ENCODE assay signal across 8 cellular contexts in the genomic region with DNA sequence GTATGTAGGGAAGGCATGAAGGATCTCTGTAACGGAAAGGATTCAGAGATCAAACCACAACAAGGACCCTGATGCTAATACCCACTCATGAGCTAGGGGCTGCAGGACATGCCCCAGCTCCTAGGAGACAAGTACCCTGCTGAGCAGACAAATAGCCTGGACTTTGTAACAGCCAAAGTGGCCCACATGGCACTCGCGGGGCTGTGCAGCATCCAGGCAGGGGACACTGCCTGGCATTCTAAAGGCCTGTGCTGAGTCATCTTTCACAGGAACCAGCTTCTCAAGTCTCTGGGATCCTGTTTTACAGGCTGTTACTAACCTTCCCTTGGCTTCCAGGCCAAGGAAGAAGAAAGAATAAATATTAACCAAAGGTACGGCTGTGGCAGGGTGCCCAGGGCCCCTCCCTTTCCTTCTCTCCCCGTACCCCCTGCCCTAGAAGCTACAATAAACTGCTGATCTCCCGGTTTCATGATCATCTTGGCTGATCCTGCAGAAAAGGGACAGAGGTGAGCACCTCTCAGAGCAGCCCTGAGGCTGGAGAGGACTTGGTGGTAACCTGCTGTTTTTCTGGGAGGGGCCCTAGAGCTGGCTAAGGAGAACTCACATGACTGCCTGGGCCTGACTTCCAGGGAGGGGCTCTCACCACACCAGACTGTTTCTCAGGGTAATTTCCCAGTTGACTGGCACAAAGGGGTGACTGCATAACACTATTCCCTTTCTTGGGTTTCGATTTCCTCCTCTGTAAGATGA. TPM values are rescaled to one million over a fixed set of nuclear protein-coding genes. Genes with fewer than 3 reads are reported as not detected.
DNase-seq lines count a peak whose midpoint lies in the region; ATAC-seq and TF ChIP-seq lines count a peak whose summit lies in the region.

No MANE protein-coding gene starts in this region.

- peak overlapping the region; percentile 27 for H3K27ac Mint-ChIP-seq in activated T-cell treated with anti-CD3 and anti-CD28 coated beads, Interleukin-2, amount 50 U/mL, for 72 hours
- peak overlapping the region in 1 of 10 donors; percentile 60 for H3K27ac Mint-ChIP-seq in naive thymus-derived CD8-positive, alpha-beta T cell

- peak overlapping the region; percentile 44 for H3K18ac ChIP-seq in trophoblast cell (ENCODE audit: low read length)

- no peaks in the 10 kb centered on the region for H3K9me3 ChIP-seq in trophoblast cell (ENCODE audit: insufficient read depth, low read depth, low read length)

- peak overlapping the region; percentile 84 for H4K8ac ChIP-seq in trophoblast cell (ENCODE audit: low read depth, low read length)

- no peak overlapping the region for H3K9ac ChIP-seq in trophoblast cell (ENCODE audit: low read length)

- no peaks in the 10 kb centered on the region for H3K9me3 Mint-ChIP-seq in activated T-cell treated with anti-CD3 and anti-CD28 coated beads, Interleukin-2, amount 50 U/mL, for 72 hours
- no peaks in the 10 kb centered on the region for H3K9me3 Mint-ChIP-seq in naive thymus-derived CD8-positive, alpha-beta T cell

- no peak overlapping the region for H3K23ac ChIP-seq in trophoblast cell (ENCODE audit: low read length)

- H2BK5ac ChIP-seq in trophoblast cell (ENCODE audit: low read depth, low read length, poor library complexity): peak overlapping the region; percentile 74

- H3K79me1 ChIP-seq in trophoblast cell (ENCODE audit: low read length): peaks cover 28% of the 10 kb centered on the region

- H3K79me2 ChIP-seq in trophoblast cell (ENCODE audit: control insufficient read depth, insufficient read depth, low read length, poor library complexity): no peaks in the 10 kb centered on the region

- no peak overlapping the region for H3K4me3 ChIP-seq in trophoblast cell (ENCODE audit: low read depth, low read length)

- POLR2A ChIA-PET in naive thymus-derived CD8-positive, alpha-beta T cell (lab: Charles Lee): no interaction called here

- H3K36me3 ChIP-seq in trophoblast cell (ENCODE audit: control insufficient read depth in 1 of 2, insufficient read depth in 2 of 2, low read length in 2 of 2): no peaks in the 10 kb centered on the region

- peak overlapping the region; percentile 92 for H3K14ac ChIP-seq in trophoblast cell (ENCODE audit: low read length)

- WGBS in trophoblast cell (ENCODE audit: extremely low coverage, insufficient coverage, insufficient read length): no CpG with 5 or more reads among the region's 7 CpGs

- peaks cover 23 to 25% of the 10 kb centered on the region in 2 experiments for H3K4me1 ChIP-seq in trophoblast cell (ENCODE audit: control insufficient read depth in 1 of 2, insufficient read depth in 2 of 2, low read length in 2 of 2)

- peak; percentile 28 to 51 for ATAC-seq in activated T-cell treated with anti-CD3 and anti-CD28 coated beads, Interleukin-2, amount 50 U/mL, for 72 hours (replicated peaks in 1 of 2)
- peak; percentile 77 for ATAC-seq in SK-N-SH treated with all-trans-retinoic acid at 6 μM for 48 hours
- ATAC-seq in naive thymus-derived CD8-positive, alpha-beta T cell: no peak
- no peak for ATAC-seq in HG02571 (IDR thresholded peaks at IDR 0.05; ENCODE audit: unreplicated experiment)
- ATAC-seq in GM21717 (IDR thresholded peaks at IDR 0.05; ENCODE audit: unreplicated experiment): no peak

- H3K27me3 ChIP-seq in trophoblast cell (ENCODE audit: insufficient read depth, low read length): no peaks in the 10 kb centered on the region

- H3K36me3 Mint-ChIP-seq in activated T-cell treated with anti-CD3 and anti-CD28 coated beads, Interleukin-2, amount 50 U/mL, for 72 hours (ENCODE audit: insufficient read depth in 2 of 2): no peaks in the 10 kb centered on the region
- H3K36me3 Mint-ChIP-seq in naive thymus-derived CD8-positive, alpha-beta T cell: no peaks in the 10 kb centered on the region

- H2AFZ ChIP-seq in trophoblast cell (ENCODE audit: insufficient read depth, low read length, poor library complexity): peak overlapping the region; percentile 12

- peak overlapping the region; percentile 40 for H3K4me2 ChIP-seq in trophoblast cell (ENCODE audit: low read length)

- no peak overlapping the region for H3K4me3 Mint-ChIP-seq in activated T-cell treated with anti-CD3 and anti-CD28 coated beads, Interleukin-2, amount 50 U/mL, for 72 hours
- peak overlapping the region in 1 of 10 donors; percentile 32 for H3K4me3 Mint-ChIP-seq in naive thymus-derived CD8-positive, alpha-beta T cell

- H3K4ac ChIP-seq in trophoblast cell (ENCODE audit: low read depth, low read length): peak overlapping the region; percentile 52

- H3K27ac ChIP-seq in trophoblast cell (ENCODE audit: low read depth, low read length): peak overlapping the region; percentile 86

- H2AK5ac ChIP-seq in trophoblast cell (ENCODE audit: low read length): peak overlapping the region; percentile 82

- H3K27me3 Mint-ChIP-seq in activated T-cell treated with anti-CD3 and anti-CD28 coated beads, Interleukin-2, amount 50 U/mL, for 72 hours (ENCODE audit: low read depth): no peaks in the 10 kb centered on the region
- H3K27me3 Mint-ChIP-seq in naive thymus-derived CD8-positive, alpha-beta T cell: peaks cover 0 to 7% (median 0%) of the 10 kb centered on the region in 5 donors

- H2BK12ac ChIP-seq in trophoblast cell (ENCODE audit: low read length): peak overlapping the region; percentile 88

- peak in 1 of 2 donors; percentile 4 for DNase-seq in activated T-cell treated with anti-CD3 and anti-CD28 coated beads, Interleukin-2, amount 50 U/mL, for 72 hours
- no peak for DNase-seq in activated T-cell treated with anti-CD3 and anti-CD28 coated beads, Interleukin-2, amount 50 U/mL, for 48 hours
- DNase-seq in fibroblast of peridontal ligament (ENCODE audit: extremely low read depth) (peak; percentile 42), trophoblast cell (peak; percentile 72 to 88)
- no peak for DNase-seq in naive thymus-derived CD8-positive, alpha-beta T cell

- peak overlapping the region; percentile 80 for H4K12ac ChIP-seq in trophoblast cell (ENCODE audit: low read depth, low read length)

- peak overlapping the region; percentile 96 for H4K91ac ChIP-seq in trophoblast cell (ENCODE audit: low read depth, low read length)

- H3K4me1 Mint-ChIP-seq in activated T-cell treated with anti-CD3 and anti-CD28 coated beads, Interleukin-2, amount 50 U/mL, for 72 hours (ENCODE audit: low read depth): peaks cover 15% of the 10 kb centered on the region
- H3K4me1 Mint-ChIP-seq in naive thymus-derived CD8-positive, alpha-beta T cell: peaks cover 2 to 16% (median 7%) of the 10 kb centered on the region in 4 donors

- H2BK120ac ChIP-seq in trophoblast cell (ENCODE audit: insufficient read depth, low read length, poor library complexity): peak overlapping the region; percentile 79

TF ChIP-seq in SK-N-SH treated with all-trans-retinoic acid at 6 μM for 48 hours, 23 proteins besides CTCF, POLR2A, EP300 and RAD21 (continues in another document):
- TF ChIP-seq GLIS3 (CRISPR knock-in tag; IDR thresholded peaks at IDR 0.05): no peak
- no peak for TF ChIP-seq SNAI2 (CRISPR knock-in tag; IDR thresholded peaks at IDR 0.05)
- no peak for TF ChIP-seq ZNF8 (CRISPR knock-in tag; IDR thresholded peaks at IDR 0.05)
- TF ChIP-seq, protein P1, sequence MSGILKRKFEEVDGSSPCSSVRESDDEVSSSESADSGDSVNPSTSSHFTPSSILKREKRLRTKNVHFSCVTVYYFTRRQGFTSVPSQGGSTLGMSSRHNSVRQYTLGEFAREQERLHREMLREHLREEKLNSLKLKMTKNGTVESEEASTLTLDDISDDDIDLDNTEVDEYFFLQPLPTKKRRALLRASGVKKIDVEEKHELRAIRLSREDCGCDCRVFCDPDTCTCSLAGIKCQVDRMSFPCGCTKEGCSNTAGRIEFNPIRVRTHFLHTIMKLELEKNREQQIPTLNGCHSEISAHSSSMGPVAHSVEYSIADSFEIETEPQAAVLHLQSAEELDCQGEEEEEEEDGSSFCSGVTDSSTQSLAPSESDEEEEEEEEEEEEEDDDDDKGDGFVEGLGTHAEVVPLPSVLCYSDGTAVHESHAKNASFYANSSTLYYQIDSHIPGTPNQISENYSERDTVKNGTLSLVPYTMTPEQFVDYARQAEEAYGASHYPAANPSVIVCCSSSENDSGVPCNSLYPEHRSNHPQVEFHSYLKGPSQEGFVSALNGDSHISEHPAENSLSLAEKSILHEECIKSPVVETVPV (CRISPR knock-in tag; IDR thresholded peaks at IDR 0.05): no peak
- TF ChIP-seq, protein P2, sequence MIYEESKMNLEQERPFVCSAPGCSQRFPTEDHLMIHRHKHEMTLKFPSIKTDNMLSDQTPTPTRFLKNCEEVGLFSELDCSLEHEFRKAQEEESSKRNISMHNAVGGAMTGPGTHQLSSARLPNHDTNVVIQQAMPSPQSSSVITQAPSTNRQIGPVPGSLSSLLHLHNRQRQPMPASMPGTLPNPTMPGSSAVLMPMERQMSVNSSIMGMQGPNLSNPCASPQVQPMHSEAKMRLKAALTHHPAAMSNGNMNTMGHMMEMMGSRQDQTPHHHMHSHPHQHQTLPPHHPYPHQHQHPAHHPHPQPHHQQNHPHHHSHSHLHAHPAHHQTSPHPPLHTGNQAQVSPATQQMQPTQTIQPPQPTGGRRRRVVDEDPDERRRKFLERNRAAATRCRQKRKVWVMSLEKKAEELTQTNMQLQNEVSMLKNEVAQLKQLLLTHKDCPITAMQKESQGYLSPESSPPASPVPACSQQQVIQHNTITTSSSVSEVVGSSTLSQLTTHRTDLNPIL (CRISPR knock-in tag; IDR thresholded peaks at IDR 0.05; ENCODE audit: low read depth): no peak

RNA-seq across cellular contexts. Expression of a gene that starts 4.2 kb away (rescaled TPM):
- total RNA-seq in activated T-cell treated with anti-CD3 and anti-CD28 coated beads, Interleukin-2, amount 50 U/mL, for 72 hours: under 1 TPM in 1 of 2 donors, not detected in 1; 0.12 TPM
- polyA plus RNA-seq in trophoblast cell (2013): not detected in 2 replicates
- not detected for total RNA-seq in naive thymus-derived CD8-positive, alpha-beta T cell
- polyA plus RNA-seq in naive thymus-derived CD8-positive, alpha-beta T cell: not detected

RNA-seq across cellular contexts. Expression of a gene that starts 35.5 kb away (rescaled TPM):
- total RNA-seq in activated T-cell treated with anti-CD3 and anti-CD28 coated beads, Interleukin-2, amount 50 U/mL, for 72 hours: under 1 TPM; 0.23 to 0.46 TPM
- polyA plus RNA-seq in trophoblast cell (2013): 3.1 and 3.4 TPM in 2 replicates
- total RNA-seq in naive thymus-derived CD8-positive, alpha-beta T cell: not detected
- not detected for polyA plus RNA-seq in naive thymus-derived CD8-positive, alpha-beta T cell

RNA-seq across cellular contexts. Expression of a gene that starts 48.4 kb away (rescaled TPM):
- 100 to 1,000 TPM in 1 of 2 donors, 10 to 100 TPM in 1; 99.6 to 102 TPM for total RNA-seq in activated T-cell treated with anti-CD3 and anti-CD28 coated beads, Interleukin-2, amount 50 U/mL, for 72 hours
- 62.0 and 62.9 TPM in 2 replicates for polyA plus RNA-seq in trophoblast cell (2013)
- total RNA-seq in naive thymus-derived CD8-positive, alpha-beta T cell: 10 to 100 TPM; 80.8 to 94.7 TPM
- 10 to 100 TPM; 48.1 to 63.9 (median 58.3) TPM for polyA plus RNA-seq in naive thymus-derived CD8-positive, alpha-beta T cell

Comparison
In these comparisons a context has a peak if more than half of its experiments do, and no peak if none do; other contexts are left out.
1. ATAC-seq: peak in activated T-cell treated with anti-CD3 and anti-CD28 coated beads, Interleukin-2, amount 50 U/mL, for 72 hours (2 of 2) and SK-N-SH treated with all-trans-retinoic acid at 6 μM for 48 hours (single experiment); none in naive thymus-derived CD8-positive, alpha-beta T cell (0 of 2), HG02571 (single experiment) and GM21717 (single experiment).
2. DNase-seq: peak in fibroblast of peridontal ligament (single experiment) and trophoblast cell (2 of 2); none in activated T-cell treated with anti-CD3 and anti-CD28 coated beads, Interleukin-2, amount 50 U/mL, for 48 hours (0 of 2) and naive thymus-derived CD8-positive, alpha-beta T cell (0 of 10).